ENCODE assay signal across 1 cellular context in genomic region chr19:39182174-39182505, GRCh38.
TF ChIP-seq lines count a peak whose summit lies in the region.

No MANE protein-coding gene starts in this region.

TF ChIP-seq in WTC11, 78 proteins besides CTCF, POLR2A, EP300 and RAD21 (continued from another document):
- no peak for TF ChIP-seq AR (CRISPR knock-in tag; IDR thresholded peaks at IDR 0.05)
